Comparison of ENCODE assay signal across 13 cellular contexts in genomic region chr4:14719053-14719452, GRCh38.
DNase-seq lines count a peak whose midpoint lies in the region; ATAC-seq, FAIRE-seq and TF ChIP-seq lines count a peak whose summit lies in the region.
"Had no signal": no experiment of that assay in that cellular context is flagged by ENCODE, and none has a peak within 500 bp of the region (broad histone marks: within the 10 kb centered on the region; RNA-seq: fewer than 3 reads in every experiment).

No MANE protein-coding gene starts in this region.

- no peak overlapping the region for H3K4me3 Mint-ChIP-seq in astrocyte (ENCODE audit: unreplicated experiment)
- H3K4me3 Mint-ChIP-seq: WTC11 had no signal

- H3K4me3 ChIP-seq in left ventricle myocardium inferior (no peak overlapping the region), astrocyte (ENCODE audit: insufficient read depth, low read depth, low read length) (no peak overlapping the region), gastroesophageal sphincter (no peak overlapping the region), upper lobe of right lung (no peak overlapping the region)
- H3K4me3 ChIP-seq: sigmoid colon, uterus had no signal

- H2AFZ ChIP-seq in astrocyte (ENCODE audit: low read depth, low read length): no peak overlapping the region

- no peaks in the 10 kb centered on the region for H3K27me3 Mint-ChIP-seq in astrocyte (ENCODE audit: low read depth, unreplicated experiment)

- intact Hi-C loops in left ventricle myocardium inferior (cut with micrococcal nuclease): no loop called here
- intact Hi-C loops in Right ventricle myocardium superior (cut with DNase I): no loop called here
- intact Hi-C loops in upper lobe of right lung (cut with DNase I): no loop called here

- peak overlapping the region; percentile 25 for H3K4me2 ChIP-seq in astrocyte (ENCODE audit: low read length)

- no peak for TF ChIP-seq POLR2A in gastroesophageal sphincter (IDR thresholded peaks at IDR 0.05)

- no peaks in the 10 kb centered on the region for H4K20me1 ChIP-seq in astrocyte (ENCODE audit: insufficient read depth, low read length)

- TF ChIP-seq EP300 in gastroesophageal sphincter (IDR thresholded peaks at IDR 0.05): no peak

- H3K36me3 Mint-ChIP-seq in astrocyte (ENCODE audit: low read depth, unreplicated experiment): no peaks in the 10 kb centered on the region

- TF ChIP-seq CTCF in left ventricle myocardium inferior (IDR thresholded peaks at IDR 0.05; ENCODE audit: borderline replicate concordance): no peak
- no peak for TF ChIP-seq CTCF in astrocyte (IDR thresholded peaks at IDR 0.05; ENCODE audit: insufficient read depth, low read depth, low read length)
- TF ChIP-seq CTCF in gastroesophageal sphincter (IDR thresholded peaks at IDR 0.05): no peak
- TF ChIP-seq CTCF in upper lobe of right lung (IDR thresholded peaks at IDR 0.05): no peak

- ATAC-seq in Right ventricle myocardium superior (ENCODE audit: poor library complexity) (no peak), gastroesophageal sphincter (peak; percentile 57), upper lobe of right lung (peak; percentile 72), HG02884 (IDR thresholded peaks at IDR 0.05; ENCODE audit: unreplicated experiment) (no peak), HG02678 (IDR thresholded peaks at IDR 0.05; ENCODE audit: unreplicated experiment) (no peak)
- ATAC-seq: WTC11 had no signal

- WGBS in gastroesophageal sphincter (ENCODE audit: low coverage in 1 of 2), 2 donors: no CpG with 5 or more reads among the region's 3 CpGs

- H3K27ac ChIP-seq in left ventricle myocardium inferior (replicated peaks): peak overlapping the region; percentile 19
- peak overlapping the region; percentile 2 for H3K27ac ChIP-seq in astrocyte (ENCODE audit: low read depth, low read length)
- H3K27ac ChIP-seq in gastroesophageal sphincter: no peak overlapping the region
- H3K27ac ChIP-seq in upper lobe of right lung: no peak overlapping the region
- H3K27ac ChIP-seq: sigmoid colon, uterus had no signal

- H3K36me3 ChIP-seq in left ventricle myocardium inferior: no peaks in the 10 kb centered on the region
- no peaks in the 10 kb centered on the region for H3K36me3 ChIP-seq in astrocyte (ENCODE audit: insufficient read depth, low read length)
- no peaks in the 10 kb centered on the region for H3K36me3 ChIP-seq in gastroesophageal sphincter
- no peaks in the 10 kb centered on the region for H3K36me3 ChIP-seq in upper lobe of right lung
- H3K36me3 ChIP-seq: sigmoid colon, uterus had no signal

- peaks cover 5% of the 10 kb centered on the region for H3K9me3 Mint-ChIP-seq in astrocyte (ENCODE audit: unreplicated experiment)

- no peaks in the 10 kb centered on the region for H3K27me3 ChIP-seq in left ventricle myocardium inferior (ENCODE audit: low read depth)
- no peaks in the 10 kb centered on the region for H3K27me3 ChIP-seq in astrocyte (ENCODE audit: insufficient read depth, low read length)
- H3K27me3 ChIP-seq in gastroesophageal sphincter: no peaks in the 10 kb centered on the region
- H3K27me3 ChIP-seq in upper lobe of right lung: no peaks in the 10 kb centered on the region
- H3K27me3 ChIP-seq: sigmoid colon, uterus had no signal

- no peak overlapping the region for H3K9ac ChIP-seq in astrocyte (ENCODE audit: low read length)

- no peak for FAIRE-seq in astrocyte (lab: Jason Lieb, UNC)

- DNase-seq in left ventricle myocardium inferior (no peak), Right ventricle myocardium superior (no peak), astrocyte (ENCODE audit: low read depth) (peak; percentile 61), upper lobe of right lung (no peak)
- DNase-seq in activated effector memory CD4-positive, alpha-beta T cell treated with anti-CD3 and anti-CD28 coated beads, Interleukin-2, amount 50 U/mL, for 16 hours: no peak
- DNase-seq: DMS79, NCI-H446 treated with DMSO at 0.1 percent for 48 hours, sigmoid colon, uterus had no signal

- H3K79me2 ChIP-seq in astrocyte (ENCODE audit: insufficient read depth, low read length): no peaks in the 10 kb centered on the region

- H3K9me3 ChIP-seq in left ventricle myocardium inferior (replicated peaks) (peaks cover 21% of the 10 kb centered on the region), astrocyte (ENCODE audit: insufficient read depth, low read depth, low read length) (no peaks in the 10 kb centered on the region), gastroesophageal sphincter (no peaks in the 10 kb centered on the region), upper lobe of right lung (no peaks in the 10 kb centered on the region)
- H3K9me3 ChIP-seq: sigmoid colon, uterus had no signal

- no peak overlapping the region for H3K27ac Mint-ChIP-seq in astrocyte (ENCODE audit: unreplicated experiment)
- H3K27ac Mint-ChIP-seq: WTC11 had no signal

- H3K4me1 Mint-ChIP-seq in astrocyte (ENCODE audit: low read depth, unreplicated experiment): no peaks in the 10 kb centered on the region

- H3K4me1 ChIP-seq in left ventricle myocardium inferior (no peaks in the 10 kb centered on the region), astrocyte (ENCODE audit: insufficient read depth, low read length) (peaks cover 8% of the 10 kb centered on the region), gastroesophageal sphincter (peaks cover 0 to 21% (median 0%) of the 10 kb centered on the region in 3 donors), upper lobe of right lung (no peaks in the 10 kb centered on the region)
- H3K4me1 ChIP-seq: uterus had no signal

Comparison
In these comparisons a context has a peak if more than half of its experiments do, and no peak if none do; other contexts are left out.
1. H3K27ac ChIP-seq: peak in left ventricle myocardium inferior (single experiment) and astrocyte (single experiment); none in gastroesophageal sphincter (0 of 4) and upper lobe of right lung (single experiment).
2. ATAC-seq: peak in gastroesophageal sphincter (single experiment) and upper lobe of right lung (single experiment); none in Right ventricle myocardium superior (single experiment), HG02884 (single experiment) and HG02678 (single experiment).